9 cellular contexts compared by ENCODE assay signal in the genomic region with DNA sequence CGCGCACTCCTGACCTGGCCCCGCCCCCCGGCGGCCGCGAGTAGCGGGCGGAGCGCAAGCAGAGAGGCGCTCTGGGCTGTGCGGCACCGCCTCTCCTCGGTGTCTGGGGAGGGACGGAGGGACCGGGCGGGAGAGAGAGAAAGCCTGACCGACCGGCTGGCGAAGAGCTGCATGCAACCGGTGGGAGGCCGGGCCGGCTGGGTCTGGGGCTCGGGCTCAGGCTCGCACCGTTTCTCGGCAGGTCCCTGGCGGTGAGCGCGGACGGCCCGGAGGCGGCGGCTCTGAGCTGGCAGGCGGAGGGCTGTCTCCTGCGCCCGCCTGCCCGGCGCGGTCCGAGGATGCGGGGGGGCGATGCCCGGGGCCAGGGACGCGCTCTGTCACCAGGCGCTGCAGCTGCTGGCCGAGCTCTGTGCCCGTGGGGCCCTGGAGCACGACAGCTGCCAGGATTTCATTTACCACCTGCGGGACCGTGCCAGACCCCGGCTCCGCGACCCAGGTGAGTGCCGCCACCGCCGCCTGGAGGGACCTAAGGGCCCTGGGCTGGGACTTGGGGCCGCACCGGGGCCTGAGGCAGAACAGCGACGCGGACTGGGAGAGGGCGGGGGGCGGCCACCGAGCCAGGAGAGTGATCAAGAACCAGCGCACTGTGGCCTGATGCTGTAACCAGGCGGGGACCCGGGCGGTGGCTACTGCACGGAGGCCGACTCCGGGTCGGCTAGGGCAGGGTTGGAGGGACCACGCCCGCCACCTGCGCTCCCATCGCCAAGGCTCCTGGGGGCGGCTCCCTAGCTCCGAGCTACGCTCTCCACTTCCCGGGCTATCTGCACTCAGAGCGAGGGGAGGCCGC. TPM values are rescaled to one million over a fixed set of nuclear protein-coding genes. Genes with fewer than 3 reads are reported as not detected.
DNase-seq lines count a peak whose midpoint lies in the region; ATAC-seq, FAIRE-seq and TF ChIP-seq lines count a peak whose summit lies in the region.
"Had no signal": no experiment of that assay in that cellular context is flagged by ENCODE, and none has a peak within 500 bp of the region (broad histone marks: within the 10 kb centered on the region; RNA-seq: fewer than 3 reads in every experiment).

A gene with protein sequence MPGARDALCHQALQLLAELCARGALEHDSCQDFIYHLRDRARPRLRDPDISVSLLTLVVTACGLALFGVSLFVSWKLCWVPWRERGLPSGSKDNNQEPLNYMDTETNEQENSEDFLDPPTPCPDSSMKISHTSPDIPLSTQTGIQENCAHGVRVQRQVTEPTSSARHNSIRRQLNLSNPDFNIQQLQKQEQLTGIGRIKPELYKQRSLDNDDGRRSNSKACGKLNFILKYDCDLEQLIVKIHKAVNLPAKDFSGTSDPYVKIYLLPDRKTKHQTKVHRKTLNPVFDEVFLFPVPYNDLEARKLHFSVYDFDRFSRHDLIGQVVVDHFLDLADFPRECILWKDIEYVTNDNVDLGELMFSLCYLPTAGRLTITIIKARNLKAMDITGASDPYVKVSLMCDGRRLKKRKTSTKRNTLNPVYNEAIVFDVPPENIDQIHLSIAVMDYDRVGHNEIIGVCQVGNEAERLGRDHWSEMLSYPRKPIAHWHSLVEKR (plus strand): TSS at position 69 of the 847 bp plus-strand sequence. CDS start 283 bp downstream, at position 352.

- H4K20me1 ChIP-seq in astrocyte (ENCODE audit: insufficient read depth, low read length): no peaks in the 10 kb centered on the region

- TF ChIP-seq CTCF in astrocyte (IDR thresholded peaks at IDR 0.05; ENCODE audit: insufficient read depth, low read depth, low read length): no peak

- peak within 1 kb of the TSS; percentile 49 for H3K4me3 ChIP-seq in ACC112 (ENCODE audit: low read depth, low read length)
- H3K4me3 ChIP-seq in astrocyte (ENCODE audit: insufficient read depth, low read depth, low read length): peak within 1 kb of the TSS; percentile 50
- peak within 1 kb of the TSS; percentile 61 for H3K4me3 ChIP-seq in rectal smooth muscle tissue (ENCODE audit: low read length)

- peak; percentile 81 for ATAC-seq in GM19023 (IDR thresholded peaks at IDR 0.05; ENCODE audit: unreplicated experiment)

- H3K27ac ChIP-seq in ACC112 (ENCODE audit: low read depth, low read length): no peak within 1 kb of the TSS
- H3K27ac ChIP-seq in astrocyte (ENCODE audit: low read depth, low read length): no peak within 1 kb of the TSS
- H3K27ac ChIP-seq in rectal smooth muscle tissue (ENCODE audit: low read depth, low read length): no peak within 1 kb of the TSS

- peak within 1 kb of the TSS; percentile 84 for H3K4me3 Mint-ChIP-seq in astrocyte (ENCODE audit: unreplicated experiment)

- H3K27ac Mint-ChIP-seq in astrocyte (ENCODE audit: unreplicated experiment): no peak within 1 kb of the TSS

- FAIRE-seq in astrocyte (lab: Jason Lieb, UNC): no peak
- FAIRE-seq: islet of Langerhans had no signal

- no peaks in the 10 kb centered on the region for H3K79me2 ChIP-seq in ACC112 (ENCODE audit: control insufficient read depth, insufficient read depth, low read length, unreplicated experiment)
- H3K79me2 ChIP-seq in astrocyte (ENCODE audit: insufficient read depth, low read length): no peaks in the 10 kb centered on the region

- peak; percentile 61 for DNase-seq in NCI-H146 (lab: John Stamatoyannopoulos, UW)
- DNase-seq in astrocyte (ENCODE audit: low read depth): peak; percentile 3
- DNase-seq in hypothalamus (lab: John Stamatoyannopoulos, UW): peak; percentile 10 to 89 (median 76)
- no peak for DNase-seq in NCI-H187 treated with DMSO at 0.1 percent for 48 hours (lab: John Stamatoyannopoulos, UW)
- no peak for DNase-seq in RPMI8226

- no peaks in the 10 kb centered on the region for H3K36me3 Mint-ChIP-seq in astrocyte (ENCODE audit: low read depth, unreplicated experiment)

- no peaks in the 10 kb centered on the region for H3K36me3 ChIP-seq in ACC112 (ENCODE audit: insufficient read depth, low read length)
- H3K36me3 ChIP-seq in astrocyte (ENCODE audit: insufficient read depth, low read length): no peaks in the 10 kb centered on the region
- H3K36me3 ChIP-seq in rectal smooth muscle tissue (ENCODE audit: control insufficient read depth, insufficient read depth, low read length): no peaks in the 10 kb centered on the region

- H3K9me3 ChIP-seq in astrocyte (ENCODE audit: insufficient read depth, low read depth, low read length): no peaks in the 10 kb centered on the region

- H3K4me1 Mint-ChIP-seq in astrocyte (ENCODE audit: low read depth, unreplicated experiment): no peaks in the 10 kb centered on the region

- H2AFZ ChIP-seq in ACC112 (ENCODE audit: low read length, unreplicated experiment) (no peak within 1 kb of the TSS), astrocyte (ENCODE audit: low read depth, low read length) (peak within 1 kb of the TSS; percentile 81)

- H3K9me3 Mint-ChIP-seq in astrocyte (ENCODE audit: unreplicated experiment): peaks cover 3% of the 10 kb centered on the region

- peak within 1 kb of the TSS; percentile 88 for H3K4me2 ChIP-seq in astrocyte (ENCODE audit: low read length)

- H3K4me1 ChIP-seq in ACC112 (ENCODE audit: control insufficient read depth, insufficient read depth, low read length, unreplicated experiment): no peaks in the 10 kb centered on the region
- H3K4me1 ChIP-seq in astrocyte (ENCODE audit: insufficient read depth, low read length): peaks cover 5% of the 10 kb centered on the region
- H3K4me1 ChIP-seq in rectal smooth muscle tissue (ENCODE audit: control insufficient read depth, insufficient read depth, low read length): no peaks in the 10 kb centered on the region

- H3K9ac ChIP-seq in astrocyte (ENCODE audit: low read length) (no peak within 1 kb of the TSS), rectal smooth muscle tissue (ENCODE audit: low read length) (no peak within 1 kb of the TSS)

- H3K27me3 ChIP-seq in ACC112 (ENCODE audit: insufficient read depth, low read length): peaks cover 61% of the 10 kb centered on the region
- H3K27me3 ChIP-seq in astrocyte (ENCODE audit: insufficient read depth, low read length): peaks cover 18% of the 10 kb centered on the region
- peaks cover 9% of the 10 kb centered on the region for H3K27me3 ChIP-seq in rectal smooth muscle tissue (ENCODE audit: control insufficient read depth, insufficient read depth, low read length)

- peaks cover 56% of the 10 kb centered on the region for H3K27me3 Mint-ChIP-seq in astrocyte (ENCODE audit: low read depth, unreplicated experiment)

RNA-seq across cellular contexts. Expression of the gene that starts here (rescaled TPM):
- total RNA-seq in astrocyte: 0.14 and 0.16 TPM in 2 replicates

Comparison
In these comparisons a context has a peak if more than half of its experiments do, and no peak if none do; other contexts are left out.
1. Peak in DNase-seq, H3K4me3 ChIP-seq and H3K4me2 ChIP-seq in astrocyte; RNA of the gene not detected or under 1 TPM.
2. DNase-seq: peak in NCI-H146 (single experiment) and hypothalamus (51 of 51); none in NCI-H187 treated with DMSO at 0.1 percent for 48 hours (single experiment) and RPMI8226 (single experiment).
3. Peak in every context shown above with its lines, with median percentiles within 50 percentile points of each other: H3K4me3 ChIP-seq.